Comparison of ENCODE assay signal across 27 cellular contexts in the genomic region with DNA sequence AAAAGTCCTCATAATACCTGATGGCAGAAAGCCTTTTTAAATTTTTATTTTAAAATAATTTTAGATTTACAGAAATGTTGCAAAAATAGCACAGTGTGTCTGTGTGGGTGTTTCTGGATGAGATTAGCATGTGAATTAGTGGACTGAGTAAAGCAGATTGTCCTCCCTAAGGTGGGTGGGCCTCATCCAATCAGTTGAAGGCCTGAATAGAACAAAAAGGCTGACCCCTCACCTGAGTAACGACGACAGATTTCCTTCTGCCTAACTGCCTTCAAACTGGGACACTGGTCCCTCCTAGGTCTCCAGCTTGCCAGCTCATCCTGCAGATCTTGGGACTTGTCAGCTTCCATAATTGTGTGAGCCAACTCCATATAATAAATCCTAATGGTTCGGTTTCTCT.
"Had no signal": no experiment of that assay in that cellular context is flagged by ENCODE, and none has a peak within 500 bp of the region (broad histone marks: within the 10 kb centered on the region; RNA-seq: fewer than 3 reads in every experiment).

No MANE protein-coding gene starts in this region.

- FAIRE-seq: urothelium cell line had no signal

- H3K4me1 ChIP-seq: stomach, suprapubic skin, testis, tibial artery, tibial nerve, transverse colon, upper lobe of left lung, upper lobe of right lung, uterus, vagina had no signal

- H3K9me3 ChIP-seq: stomach, suprapubic skin, testis, thoracic aorta, thyroid gland, tibial artery, tibial nerve, transverse colon, upper lobe of left lung, upper lobe of right lung, uterus, vagina had no signal

- ATAC-seq: stimulated activated effector memory CD8-positive, alpha-beta T cell treated with anti-CD3 and anti-CD28 coated beads, Interleukin-12 subunit alpha, Interleukin-12 subunit beta, amount 100 ng/mL, for 72 hours; stimulated activated memory B cell treated with anti-CD40 and anti-IgM and Interleukin-4, amounts not matched to agents 10 μg/mL and 1 μg/mL and 100 μg/mL, for 72 hours; stimulated activated naive B cell treated with anti-CD40 and anti-IgM and Interleukin-4, amounts not matched to agents 10 μg/mL and 1 μg/mL and 100 μg/mL, for 72 hours; stimulated activated naive CD8-positive, alpha-beta T cell treated with anti-CD3 and anti-CD28 coated beads, Interleukin-15, amount 100 ng/mL, for 72 hours; stimulated activated naive CD8-positive, alpha-beta T cell treated with anti-CD3 and anti-CD28 coated beads, Interleukin-15, Interleukin-2, amounts not matched to agents 100 U/mL and 50 U/mL, for 24 hours; upper lobe of right lung had no signal

- DNase-seq: stimulated activated CD4-positive, alpha-beta T cell treated with anti-CD3 and anti-CD28 coated beads, Interleukin-2, amount 100 ng/mL, for 48 hours; stimulated activated CD4-positive, alpha-beta T cell treated with anti-CD3 and anti-CD28 coated beads, Interleukin-4, amount 100 ng/mL, for 1 hour; stimulated activated CD4-positive, alpha-beta T cell treated with anti-CD3 and anti-CD28 coated beads, Interleukin-4, amount 100 ng/mL, for 24 hours; stimulated activated CD4-positive, alpha-beta T cell treated with anti-CD3 and anti-CD28 coated beads, Interleukin-4, amount 100 ng/mL, for 4 hours; stimulated activated CD8-positive, alpha-beta memory T cell treated with anti-CD3 and anti-CD28 coated beads, Interleukin-4, amount 100 ng/mL, for 48 hours; stimulated activated naive B cell treated with anti-CD40 and anti-IgM and Interleukin-4, amounts not matched to agents 10 μg/mL and 1 μg/mL and 100 μg/mL, for 72 hours; stimulated activated naive CD4-positive, alpha-beta T cell; stimulated activated naive CD4-positive, alpha-beta T cell treated with Interleukin-2 at 50 U/mL for 16 hours; stimulated activated naive CD8-positive, alpha-beta T cell treated with anti-CD3 and anti-CD28 coated beads, Interleukin-15, amount 100 ng/mL, for 72 hours; stimulated activated naive CD8-positive, alpha-beta T cell treated with anti-CD3 and anti-CD28 coated beads, Interleukin-15, Interleukin-2, amounts not matched to agents 100 U/mL and 50 U/mL, for 24 hours; stomach; substantia nigra; testis; thyroid gland; tibial artery; transverse colon; trophoblast cell; upper lobe of left lung; upper lobe of right lung; uterus had no signal

- H3K36me3 ChIP-seq: suprapubic skin, thoracic aorta, thyroid gland, tibial nerve, transverse colon, upper lobe of left lung, upper lobe of right lung, uterus, vagina had no signal

- H3K27me3 ChIP-seq: stomach, suprapubic skin, testis, thyroid gland, tibial artery, tibial nerve, transverse colon, upper lobe of left lung, upper lobe of right lung, uterus, vagina had no signal

- H3K27ac ChIP-seq: stomach, suprapubic skin, testis, thoracic aorta, thyroid gland, tibial artery, tibial nerve, transverse colon, upper lobe of left lung, upper lobe of right lung, uterus, vagina had no signal

- H3K4me3 ChIP-seq: stomach, suprapubic skin, testis, thoracic aorta, thyroid gland, tibial artery, tibial nerve, transverse colon, upper lobe of left lung, upper lobe of right lung, uterus, vagina had no signal
